ENCODE assay signal across 9 cellular contexts in the genomic region with DNA sequence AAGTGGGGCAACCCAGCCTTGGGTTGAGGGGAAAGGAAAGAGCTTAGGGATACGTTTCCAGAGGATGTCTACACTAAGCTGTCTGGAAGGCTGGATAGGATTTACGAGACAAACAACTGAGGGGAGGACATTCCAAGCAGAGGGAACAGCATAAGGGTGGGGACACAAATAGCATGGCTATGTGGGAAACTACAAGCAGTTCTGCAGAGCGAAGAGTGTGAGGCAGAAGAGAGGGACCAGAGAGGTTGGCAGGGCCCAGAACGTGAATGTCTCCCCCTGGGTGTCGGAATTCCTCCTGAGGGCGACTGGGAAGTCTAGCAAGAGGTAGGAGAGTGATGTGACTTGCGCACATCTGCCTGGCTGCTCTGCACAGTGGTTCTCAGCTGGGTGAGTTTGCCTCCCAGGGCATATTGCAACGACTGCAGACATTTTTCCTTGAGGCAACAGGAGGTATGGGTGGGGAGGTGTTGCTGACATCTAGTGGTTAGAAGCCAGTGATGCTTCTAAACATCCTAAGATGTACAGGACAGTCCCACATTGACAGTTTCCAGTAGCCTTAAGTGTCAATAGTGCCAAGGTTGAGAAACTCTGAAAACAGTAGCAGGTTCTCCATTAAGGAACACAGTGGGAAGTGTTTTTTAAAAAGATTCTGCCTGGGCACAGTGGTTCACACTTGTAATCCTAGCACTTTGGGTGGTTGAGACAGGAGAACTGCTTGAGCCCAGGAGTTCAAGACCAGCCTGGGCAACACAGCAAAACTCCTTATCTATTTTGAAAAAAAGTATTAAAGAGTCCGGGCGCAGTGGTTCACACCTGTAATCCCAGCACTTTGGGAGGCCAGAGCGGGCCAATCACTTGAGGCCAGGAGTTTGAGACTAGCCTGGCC.
A peak's percentile ranks its signal among the peaks of the same experiment; 100 is the strongest.
DNase-seq lines count a peak whose midpoint lies in the region; ATAC-seq, FAIRE-seq and TF ChIP-seq lines count a peak whose summit lies in the region.
"Had no signal": no experiment of that assay in that cellular context is flagged by ENCODE, and none has a peak within 500 bp of the region (broad histone marks: within the 10 kb centered on the region; RNA-seq: fewer than 3 reads in every experiment).

No MANE protein-coding gene starts in this region.

- DNase-seq in NCI-H1436 (lab: John Stamatoyannopoulos, UW) (peak; percentile 57), NCI-H1436 treated with DMSO at 0.1 percent for 48 hours (lab: John Stamatoyannopoulos, UW) (no peak), HTR-8/SVneo (ENCODE audit: insufficient read length, low spot score) (peak; percentile 68), SIG-M5 (lab: John Stamatoyannopoulos, UW) (peak; percentile 6), astrocyte of the spinal cord (ENCODE audit: low read depth, low spot score) (peak; percentile 51), islet precursor cell (peak; percentile 81), superior temporal gyrus (ENCODE audit: extremely low spot score) (peak; percentile 35)

- TF ChIP-seq CTCF in astrocyte of the spinal cord (IDR thresholded peaks at IDR 0.05; ENCODE audit: low read depth, low read length): peak; percentile 73

- peak; percentile 88 for FAIRE-seq in HTR-8/SVneo (lab: Jason Lieb, UNC)

- no peak overlapping the region for H3K4me3 ChIP-seq in astrocyte of the spinal cord (ENCODE audit: low read depth, low read length)
- H3K4me3 ChIP-seq: BLaER1 treated with 17β-estradiol and CSF1 and Interleukin-3, amounts not matched to agents 10 nM and 100 nM had no signal

- in situ Hi-C loops in astrocyte of the spinal cord (cut with HindIII; ENCODE audit: low sequenced_read_pairs): no loop called here

- peak; percentile 77 for ATAC-seq in GM21367 (IDR thresholded peaks at IDR 0.05; ENCODE audit: unreplicated experiment)
